In the genomic region with DNA sequence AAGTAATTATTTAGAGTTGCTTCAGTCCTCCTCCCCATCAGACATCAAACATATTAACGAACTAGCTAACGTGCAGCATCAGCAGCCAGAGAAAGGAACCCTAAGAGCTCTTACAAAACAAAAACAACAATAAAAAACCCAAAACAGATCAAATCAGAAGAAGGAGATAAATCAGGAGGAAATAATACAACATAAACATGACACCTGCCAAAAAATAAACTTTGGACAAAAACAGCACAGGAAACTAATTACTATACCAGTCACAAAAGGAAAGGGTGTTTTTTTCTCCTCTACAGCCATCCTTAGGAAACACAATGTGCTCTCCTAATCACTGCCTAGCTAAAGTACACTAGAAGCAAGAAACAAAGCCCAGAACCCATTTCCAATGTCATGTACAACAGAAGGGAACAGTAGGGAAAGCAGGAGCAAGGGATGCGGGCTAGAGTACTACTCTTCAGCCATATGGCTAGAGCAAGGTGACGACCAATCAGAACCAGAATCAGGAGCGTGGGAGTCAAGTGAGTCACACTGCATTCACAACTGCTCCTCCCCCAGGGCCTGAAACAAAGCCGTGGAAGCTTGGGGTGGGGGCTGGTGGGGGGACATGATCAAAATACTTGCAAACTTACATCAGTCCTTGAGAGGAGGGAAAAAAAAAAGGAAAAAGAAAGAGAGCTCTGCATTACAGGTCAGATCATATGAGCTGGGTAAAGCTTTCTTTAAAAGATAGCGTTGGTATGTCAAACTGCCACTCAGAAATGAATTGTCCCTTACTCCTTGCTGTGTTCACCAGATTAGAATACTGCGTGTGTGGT, we compare ENCODE assay signal across 8 cellular contexts.
DNase-seq lines count a peak whose midpoint lies in the region; ATAC-seq, FAIRE-seq and TF ChIP-seq lines count a peak whose summit lies in the region.

No MANE protein-coding gene starts in this region.

- intact Hi-C loops in HepG2 (cut with micrococcal nuclease; ENCODE audit: unreplicated experiment): no loop called here

- H3K9ac ChIP-seq in HUES48 (ENCODE audit: low read depth, low read length): peak overlapping the region; percentile 49
- H3K9ac ChIP-seq in HepG2 (ENCODE audit: insufficient read depth, low read depth, low read length): no peak overlapping the region

- H3K4me1 ChIP-seq in HUES48 (ENCODE audit: control insufficient read depth, insufficient read depth, low read length) (peaks cover 31% of the 10 kb centered on the region), HepG2 (ENCODE audit: insufficient read depth, low read length) (no peaks in the 10 kb centered on the region)

- H3K36me3 ChIP-seq in HUES48 (ENCODE audit: control insufficient read depth, insufficient read depth, low read length) (peaks cover 16% of the 10 kb centered on the region), HepG2 (replicated peaks in 1 of 2; ENCODE audit: control insufficient read depth in 1 of 2, insufficient read depth in 2 of 2, low read length in 2 of 2) (peaks cover 1 to 13% of the 10 kb centered on the region in 2 experiments; a peak in 3 of 5 replicates)

- peak; percentile 75 for ATAC-seq in stimulated activated naive CD8-positive, alpha-beta T cell treated with anti-CD3 and anti-CD28 coated beads, Interleukin-15, Interleukin-2, amounts not matched to agents 100 U/mL and 50 U/mL, for 24 hours
- ATAC-seq in HepG2: no peak

- CTCF ChIA-PET in HepG2 (lab: Yijun Ruan, JAX; ENCODE audit: low intra/inter-chr PET ratio, low total read pairs): no interaction called here

- H3K4me3 ChIP-seq in HUES48 (ENCODE audit: low read depth, low read length): peak overlapping the region; percentile 12; the same call in 1 of the 2 replicates
- H3K4me3 ChIP-seq in HepG2 (replicated peaks in 1 of 3; ENCODE audit: insufficient read depth in 1 of 3, low read depth in 2 of 3, low read length in 3 of 3): no peak overlapping the region

- WGBS in HepG2 (ENCODE audit: low lambda C conversion rate): 90% methylated on average over 8 of the region's 8 CpGs

- no peak overlapping the region for H3K4me2 ChIP-seq in HepG2 (ENCODE audit: low read depth, low read length)

- 0 out of 2 replicates have a peak, but pooled peaks cover 5% of the 10 kb centered on the region for H4K20me1 ChIP-seq in HepG2 (ENCODE audit: insufficient read depth, low read length)

- H3K27ac ChIP-seq in HUES48 (ENCODE audit: low read depth, low read length): peak overlapping the region; percentile 95
- H3K27ac ChIP-seq in HepG2 (ENCODE audit: extremely low read length, insufficient read depth, low read length): no peak overlapping the region

- no peaks in the 10 kb centered on the region for H3K79me2 ChIP-seq in HepG2 (ENCODE audit: insufficient read depth, low read length)

- TF ChIP-seq POLR2A in HepG2 (IDR thresholded peaks at IDR 0.05; ENCODE audit: insufficient read depth in 1 of 2, low read depth in 2 of 2, low read length in 2 of 2): no peak

- DNase-seq in AG09319 (ENCODE audit: extremely low read depth, low read depth) (peak; percentile 41), amniotic epithelial cell (ENCODE audit: low read depth) (peak; percentile 85), inferior parietal cortex (ENCODE audit: extremely low spot score) (peak; percentile 61), globus pallidus (ENCODE audit: low spot score) (no peak), NCI-H1436 (lab: John Stamatoyannopoulos, UW) (no peak), HepG2 (ENCODE audit: low spot score) (no peak)
- peak; percentile 33 for DNase-seq in stimulated activated naive CD8-positive, alpha-beta T cell treated with anti-CD3 and anti-CD28 coated beads, Interleukin-15, Interleukin-2, amounts not matched to agents 100 U/mL and 50 U/mL, for 24 hours

- TF ChIP-seq EP300 in HepG2 (IDR thresholded peaks at IDR 0.05; ENCODE audit: low read depth in 2 of 2, low read length in 2 of 2): no peak
- no peak for TF ChIP-seq EP300 in HepG2 (CRISPR knock-in tag; IDR thresholded peaks at IDR 0.05; ENCODE audit: borderline replicate concordance)

- no peak overlapping the region for H2AFZ ChIP-seq in HepG2 (ENCODE audit: low read length)

- in situ Hi-C loops in HepG2 (cut with HindIII; ENCODE audit: extremely low pct_ligation_motif_present, low pct_unique_long_range_greater_than_20kb): no loop called here

- TF ChIP-seq RAD21 in HepG2 (CRISPR knock-in tag; IDR thresholded peaks at IDR 0.05): no peak

- POLR2A ChIA-PET in HepG2 (lab: Yijun Ruan, JAX): no interaction called here

- H3K9me3 ChIP-seq in HUES48 (ENCODE audit: control insufficient read depth, insufficient read depth, low read length) (no peaks in the 10 kb centered on the region), HepG2 (ENCODE audit: low read length) (no peaks in the 10 kb centered on the region)

- no TSS peak for BruUV-seq in HepG2 (replicated peaks; lab: Mats Ljungman, UMichigan)

- H3K27me3 ChIP-seq in HUES48 (ENCODE audit: control insufficient read depth, insufficient read depth, low read length) (no peaks in the 10 kb centered on the region), HepG2 (ENCODE audit: control insufficient read depth in 1 of 2, insufficient read depth in 2 of 2, low read length in 2 of 2) (no peaks in the 10 kb centered on the region)

- TF ChIP-seq CTCF in AG09319 (IDR thresholded peaks at IDR 0.05; ENCODE audit: low read depth, low read length) (no peak), HepG2 (CRISPR knock-in tag; IDR thresholded peaks at IDR 0.05) (no peak)

- FAIRE-seq in HepG2 (lab: Jason Lieb, UNC): no peak

TF ChIP-seq in HepG2, 621 proteins besides CTCF, POLR2A, EP300 and RAD21:
- TF ChIP-seq, protein P1, sequence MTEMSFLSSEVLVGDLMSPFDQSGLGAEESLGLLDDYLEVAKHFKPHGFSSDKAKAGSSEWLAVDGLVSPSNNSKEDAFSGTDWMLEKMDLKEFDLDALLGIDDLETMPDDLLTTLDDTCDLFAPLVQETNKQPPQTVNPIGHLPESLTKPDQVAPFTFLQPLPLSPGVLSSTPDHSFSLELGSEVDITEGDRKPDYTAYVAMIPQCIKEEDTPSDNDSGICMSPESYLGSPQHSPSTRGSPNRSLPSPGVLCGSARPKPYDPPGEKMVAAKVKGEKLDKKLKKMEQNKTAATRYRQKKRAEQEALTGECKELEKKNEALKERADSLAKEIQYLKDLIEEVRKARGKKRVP (CRISPR knock-in tag; IDR thresholded peaks at IDR 0.05): 0 out of 4 replicates have a peak, but pooled peaks of 1 of the 2 experiments have one; percentile 21
- no peak for TF ChIP-seq ZNF430 (CRISPR knock-in tag; IDR thresholded peaks at IDR 0.05)
TF ChIP-seq in HepG2: peak in this region for 1.

Comparison
In these comparisons a context has a peak if more than half of its experiments do, and no peak if none do; other contexts are left out.
1. DNase-seq: peak in AG09319 (single experiment), amniotic epithelial cell (single experiment), inferior parietal cortex (single experiment) and stimulated activated naive CD8-positive, alpha-beta T cell treated with anti-CD3 and anti-CD28 coated beads, Interleukin-15, Interleukin-2, amounts not matched to agents 100 U/mL and 50 U/mL, for 24 hours (single experiment); none in globus pallidus (single experiment), NCI-H1436 (single experiment) and HepG2 (single experiment).